1 cellular context compared by ENCODE assay signal in genomic region chr2:25204190-25204838, GRCh38.
TF ChIP-seq lines count a peak whose summit lies in the region.

No MANE protein-coding gene starts in this region.

TF ChIP-seq in K562, 482 proteins besides CTCF, POLR2A, EP300 and RAD21:
- TF ChIP-seq PRMT5 (CRISPR knock-in tag; IDR thresholded peaks at IDR 0.05) = no peak
- TF ChIP-seq ZBTB33 (CRISPR knock-in tag; IDR thresholded peaks at IDR 0.05) = peak; percentile 72
